ENCODE assay signal across 22 cellular contexts in genomic region chr2:103873719-103874359, GRCh38.
A peak's percentile ranks its signal among the peaks of the same experiment; 100 is the strongest.
DNase-seq lines count a peak whose midpoint lies in the region; ATAC-seq, FAIRE-seq and TF ChIP-seq lines count a peak whose summit lies in the region.
"Had no signal": no experiment of that assay in that cellular context is flagged by ENCODE, and none has a peak within 500 bp of the region (broad histone marks: within the 10 kb centered on the region; RNA-seq: fewer than 3 reads in every experiment).

No MANE protein-coding gene starts in this region.

- no peak overlapping the region for H3K4me3 ChIP-seq in HUES64 (ENCODE audit: low read length)
- peak overlapping the region; percentile 29 for H3K4me3 ChIP-seq in astrocyte (ENCODE audit: insufficient read depth, low read depth, low read length)
- peak overlapping the region in 1 of 2 donors; percentile 10 for H3K4me3 ChIP-seq in neuronal stem cell (ENCODE audit: low read length in 2 of 2)
- H3K4me3 ChIP-seq: HAP-1 had no signal

- H2BK120ac ChIP-seq in neuronal stem cell (ENCODE audit: low read depth, low read length): no peak overlapping the region

- no peak overlapping the region for H2BK12ac ChIP-seq in neuronal stem cell (ENCODE audit: low read length)

- ATAC-seq in HG02623 (IDR thresholded peaks at IDR 0.05; ENCODE audit: unreplicated experiment): no peak
- no peak for ATAC-seq in effector memory CD8-positive, alpha-beta T cell (replicated peaks)
- ATAC-seq: SK-N-SH treated with all-trans-retinoic acid at 6 μM for 48 hours had no signal

- H3K23ac ChIP-seq in neuronal stem cell (ENCODE audit: low read depth, low read length, poor library complexity): no peak overlapping the region

- no peak for TF ChIP-seq POLR2A in erythroblast (IDR thresholded peaks at IDR 0.05; ENCODE audit: low read length)

- H3K27ac ChIP-seq in HUES64 (ENCODE audit: low read depth, low read length) (peak overlapping the region; percentile 56), astrocyte (ENCODE audit: low read depth, low read length) (no peak overlapping the region), neuronal stem cell (replicated peaks; ENCODE audit: low read length) (peak overlapping the region; percentile 49)
- H3K27ac ChIP-seq: HL-60 had no signal

- H3K4ac ChIP-seq in neuronal stem cell (ENCODE audit: low read length): no peak overlapping the region

- no peaks in the 10 kb centered on the region for H3K36me3 Mint-ChIP-seq in astrocyte (ENCODE audit: low read depth, unreplicated experiment)
- no peaks in the 10 kb centered on the region for H3K36me3 Mint-ChIP-seq in effector memory CD8-positive, alpha-beta T cell (ENCODE audit: insufficient read depth)

- H3K4me2 ChIP-seq in astrocyte (ENCODE audit: low read length) (peak overlapping the region; percentile 67), neuronal stem cell (ENCODE audit: insufficient read depth, low read length, poor library complexity, severe bottlenecking) (no peak overlapping the region)

- H3K4me1 Mint-ChIP-seq in astrocyte (ENCODE audit: low read depth, unreplicated experiment): no peaks in the 10 kb centered on the region
- H3K4me1 Mint-ChIP-seq in effector memory CD8-positive, alpha-beta T cell (ENCODE audit: low read depth in 2 of 2): no peaks in the 10 kb centered on the region

- no peak overlapping the region for H2BK15ac ChIP-seq in neuronal stem cell (ENCODE audit: low read length)

- H2AFZ ChIP-seq in astrocyte (ENCODE audit: low read depth, low read length) (peak overlapping the region; percentile 37), neuronal stem cell (ENCODE audit: low read length) (peak overlapping the region; percentile 65)

- H3K4me1 ChIP-seq in HUES64 (ENCODE audit: insufficient read depth, low read length) (peaks cover 28% of the 10 kb centered on the region), astrocyte (ENCODE audit: insufficient read depth, low read length) (no peaks in the 10 kb centered on the region), neuronal stem cell (ENCODE audit: control insufficient read depth in 2 of 2, insufficient read depth in 1 of 2, low read depth in 1 of 2, low read length in 2 of 2) (peaks cover 0 to 6% of the 10 kb centered on the region in 2 donors)
- H3K4me1 ChIP-seq: HAP-1 had no signal

- H3K9me3 ChIP-seq in HUES64 (ENCODE audit: insufficient read depth, low read depth, low read length) (no peaks in the 10 kb centered on the region), astrocyte (ENCODE audit: insufficient read depth, low read depth, low read length) (no peaks in the 10 kb centered on the region), neuronal stem cell (replicated peaks in 1 of 2; ENCODE audit: control insufficient read depth in 2 of 2, insufficient read depth in 1 of 2, low read depth in 1 of 2, low read length in 2 of 2) (peaks cover 0 to 6% of the 10 kb centered on the region in 2 donors)
- H3K9me3 ChIP-seq: HAP-1 had no signal

- H3K79me1 ChIP-seq in neuronal stem cell (ENCODE audit: low read depth, low read length): no peaks in the 10 kb centered on the region

- no peak for FAIRE-seq in astrocyte (lab: Jason Lieb, UNC)
- FAIRE-seq: G401.6 had no signal

- DNase-seq in astrocyte (ENCODE audit: low read depth): no peak
- peak; percentile 14 for DNase-seq in iPS-NIHi11 (ENCODE audit: low spot score)
- peak; percentile 18 for DNase-seq in neuronal stem cell (ENCODE audit: low spot score)
- no peak for DNase-seq in activated naive CD4-positive, alpha-beta T cell (lab: John Stamatoyannopoulos, UW)
- DNase-seq in erythroblast (lab: John Stamatoyannopoulos, UW): no peak
- DNase-seq in effector memory CD8-positive, alpha-beta T cell: no peak
- DNase-seq: C1 segment of cervical spinal cord, DMS 273 treated with DMSO at 0.1 percent for 48 hours, MM.1S, NCI-H1092, NCI-H1436 treated with DMSO at 0.1 percent for 48 hours, NCI-H2029, NCI-H2171 treated with DMSO at 0.1 percent for 48 hours, NCI-H748 treated with DMSO at 0.1 percent for 48 hours, RPMI8226, SHP77 treated with DMSO at 0.1 percent for 48 hours had no signal

- H3K27ac Mint-ChIP-seq in astrocyte (ENCODE audit: unreplicated experiment): no peak overlapping the region
- H3K27ac Mint-ChIP-seq in effector memory CD8-positive, alpha-beta T cell: no peak overlapping the region

- no peak overlapping the region for H3K18ac ChIP-seq in neuronal stem cell (ENCODE audit: low read length)

- no peaks in the 10 kb centered on the region for H3K9me3 Mint-ChIP-seq in astrocyte (ENCODE audit: unreplicated experiment)
- peaks cover 4 to 14% of the 10 kb centered on the region in 2 donors for H3K9me3 Mint-ChIP-seq in effector memory CD8-positive, alpha-beta T cell

- no peaks in the 10 kb centered on the region for H3K27me3 Mint-ChIP-seq in astrocyte (ENCODE audit: low read depth, unreplicated experiment)
- no peaks in the 10 kb centered on the region for H3K27me3 Mint-ChIP-seq in effector memory CD8-positive, alpha-beta T cell

- no peaks in the 10 kb centered on the region for H3K27me3 ChIP-seq in HUES64 (ENCODE audit: insufficient read depth, low read length)
- no peaks in the 10 kb centered on the region for H3K27me3 ChIP-seq in astrocyte (ENCODE audit: insufficient read depth, low read length)
- no peaks in the 10 kb centered on the region for H3K27me3 ChIP-seq in neuronal stem cell (ENCODE audit: control insufficient read depth in 3 of 3, insufficient read depth in 3 of 3, low read depth in 1 of 3, low read length in 3 of 3)

- no peak overlapping the region for H3K14ac ChIP-seq in neuronal stem cell (ENCODE audit: low read length)

- H2BK5ac ChIP-seq in neuronal stem cell (ENCODE audit: low read length): no peak overlapping the region

- H4K91ac ChIP-seq in neuronal stem cell (ENCODE audit: low read depth, low read length, poor library complexity): no peak overlapping the region

- no peaks in the 10 kb centered on the region for H4K20me1 ChIP-seq in astrocyte (ENCODE audit: insufficient read depth, low read length)

- WGBS in HUES64: 72% methylated on average over 9 of the region's 10 CpGs
- WGBS in neuronal stem cell (ENCODE audit: extremely low coverage in 2 of 2, insufficient read length in 2 of 2, insufficient replicate concordance in 1 of 2), 2 donors: no CpG with 5 or more reads among the region's 10 CpGs

- TF ChIP-seq CTCF in astrocyte (IDR thresholded peaks at IDR 0.05; ENCODE audit: insufficient read depth, low read depth, low read length): no peak

- H3K79me2 ChIP-seq in astrocyte (ENCODE audit: insufficient read depth, low read length): no peaks in the 10 kb centered on the region

- H2AK5ac ChIP-seq in neuronal stem cell (ENCODE audit: low read depth, low read length): no peak overlapping the region

- H3K9ac ChIP-seq in HUES64 (ENCODE audit: low read depth, low read length): no peak overlapping the region
- H3K9ac ChIP-seq in astrocyte (ENCODE audit: low read length): peak overlapping the region; percentile 4
- no peak overlapping the region for H3K9ac ChIP-seq in neuronal stem cell (ENCODE audit: low read depth, low read length, poor library complexity)

- no peaks in the 10 kb centered on the region for H3K36me3 ChIP-seq in HUES64 (ENCODE audit: insufficient read depth, low read length)
- H3K36me3 ChIP-seq in astrocyte (ENCODE audit: insufficient read depth, low read length): no peaks in the 10 kb centered on the region
- H3K36me3 ChIP-seq in neuronal stem cell (replicated peaks in 1 of 2; ENCODE audit: control insufficient read depth in 2 of 2, insufficient read depth in 2 of 2, low read length in 2 of 2): no peaks in the 10 kb centered on the region
- H3K36me3 ChIP-seq: HAP-1 had no signal

- no peak overlapping the region for H3K4me3 Mint-ChIP-seq in astrocyte (ENCODE audit: unreplicated experiment)
- no peak overlapping the region for H3K4me3 Mint-ChIP-seq in effector memory CD8-positive, alpha-beta T cell

- H4K8ac ChIP-seq in neuronal stem cell (ENCODE audit: low read depth, low read length): no peak overlapping the region

Comparison
In these comparisons a context has a peak if more than half of its experiments do, and no peak if none do; other contexts are left out.
1. DNase-seq: peak in iPS-NIHi11 (single experiment) and neuronal stem cell (single experiment); none in astrocyte (single experiment), activated naive CD4-positive, alpha-beta T cell (0 of 4), erythroblast (0 of 2) and effector memory CD8-positive, alpha-beta T cell (0 of 3).